Comparison of ENCODE assay signal across 13 cellular contexts in genomic region chr5:137119321-137119720, GRCh38.
"Had no signal": no experiment of that assay in that cellular context is flagged by ENCODE, and none has a peak within 500 bp of the region (broad histone marks: within the 10 kb centered on the region; RNA-seq: fewer than 3 reads in every experiment).

No MANE protein-coding gene starts in this region.

- H3K27me3 ChIP-seq: body of pancreas, gastroesophageal sphincter, vagina had no signal

- ATAC-seq: activated T-cell treated with anti-CD3 and anti-CD28 coated beads, Interleukin-2, amount 50 U/mL, for 4 hours; body of pancreas; gastroesophageal sphincter; mucosa of descending colon had no signal

- H3K9me3 ChIP-seq: body of pancreas, gastroesophageal sphincter, mucosa of descending colon, vagina had no signal

- H3K4me3 ChIP-seq: body of pancreas, gastroesophageal sphincter, mucosa of descending colon, vagina had no signal

- H3K4me1 ChIP-seq: vagina had no signal

- H3K27ac ChIP-seq: body of pancreas, epithelial cell of prostate, gastroesophageal sphincter, vagina had no signal

- H3K36me3 ChIP-seq: gastroesophageal sphincter, vagina had no signal

- DNase-seq: activated CD4-positive, alpha-beta T cell treated with anti-CD3 and anti-CD28 coated beads, Interleukin-2, amount 10 ng/mL, durations not matched to agents 7 days and 5 days; activated CD8-positive, alpha-beta memory T cell treated with anti-CD3 and anti-CD28 coated beads, Interleukin-2, amount 50 U/mL, for 4 hours; activated naive CD4-positive, alpha-beta T cell treated with anti-CD3 and anti-CD28 coated beads for 36 hours; activated T-cell treated with anti-CD3 and anti-CD28 coated beads, Interleukin-2, amount 50 U/mL, for 4 hours; body of pancreas; mesenchymal stem cell; mucosa of descending colon; naive B cell; T1000; trophoblast cell had no signal
